7 cellular contexts compared by ENCODE assay signal in genomic region chr10:68449698-68450097, GRCh38. TPM values are rescaled to one million over a fixed set of nuclear protein-coding genes. Genes with fewer than 3 reads are reported as not detected.
DNase-seq lines count a peak whose midpoint lies in the region; TF ChIP-seq lines count a peak whose summit lies in the region.
"Not testable (repeated sequence)": the region's sequence is repeated elsewhere in the genome, so short reads cannot be mapped to it uniquely, and the experiment has no call there.

No MANE protein-coding gene starts in this region.

- not testable (repeated sequence) for H3K4me3 ChIP-seq in cardiac fibroblast (replicated peaks in 1 of 2; ENCODE audit: low read depth in 2 of 2, low read length in 2 of 2); fibroblast of villous mesenchyme (ENCODE audit: low read depth, low read length)

- POLR2A ChIA-PET in RWPE1 (lab: Yijun Ruan, JAX; ENCODE audit: low non-redundant PET), result not testable (repeated sequence)

- CTCF ChIA-PET in RWPE1 (lab: Yijun Ruan, JAX), result interaction anchor here (0.6 to 0.7 kb wide), 2 partner anchors 43 to 346 kb away, joined by 4 to 5 read pairs; partner anchors contain the start of gene RUFY2

- DNase-seq in EH (ENCODE audit: low read depth), result peak; percentile 72
- DNase-seq in RWPE1 (ENCODE audit: low spot score), result not testable (repeated sequence)
- peak; percentile 56 to 65 for DNase-seq in cardiac fibroblast (ENCODE audit: low read depth in 2 of 2)
- peak; percentile 13 for DNase-seq in fibroblast of villous mesenchyme (ENCODE audit: low read depth)
- DNase-seq in iris pigment epithelial cell (ENCODE audit: low read depth), result peak; percentile 57
- peak; percentile 58 for DNase-seq in pons (ENCODE audit: low spot score)

- H3K27ac ChIP-seq in RWPE1, result peak overlapping the region; percentile 23

- TF ChIP-seq RAD21 in Ishikawa (IDR thresholded peaks at IDR 0.05; ENCODE audit: low read depth), result not testable (repeated sequence)

- TF ChIP-seq EP300 in Ishikawa (IDR thresholded peaks at IDR 0.05; ENCODE audit: borderline replicate concordance), result not testable (repeated sequence)

- TF ChIP-seq CTCF in RWPE1 (conservative IDR thresholded peaks at IDR 0.05; ENCODE audit: low read depth); cardiac fibroblast (IDR thresholded peaks at IDR 0.05; ENCODE audit: low read depth, low read length); fibroblast of villous mesenchyme (IDR thresholded peaks at IDR 0.05; ENCODE audit: insufficient read depth, low read depth, low read length): not testable (repeated sequence)

TF ChIP-seq in Ishikawa, 13 proteins besides CTCF, POLR2A, EP300 and RAD21:
- peak; percentile 53; the same call in 1 of the 2 replicates for TF ChIP-seq NFIC (IDR thresholded peaks at IDR 0.05)
TF ChIP-seq in Ishikawa: peak in this region for 1; not testable (repeated sequence) for 12.

RNA-seq across cellular contexts. Expression of gene DNA2, which starts 22.1 kb away (rescaled TPM):
- total RNA-seq in fibroblast of villous mesenchyme, result 9.7 and 13.0 TPM in 2 replicates

RNA-seq across cellular contexts. Expression of gene RUFY2, which starts 42.6 kb away (rescaled TPM):
- 31.9 and 32.8 TPM in 2 replicates for total RNA-seq in fibroblast of villous mesenchyme
